In genomic region chr15:61228025-61228901, GRCh38 we compare ENCODE assay signal across 9 cellular contexts. TPM values are rescaled to one million over a fixed set of nuclear protein-coding genes. Genes with fewer than 3 reads are reported as not detected.
A peak's percentile ranks its signal among the peaks of the same experiment; 100 is the strongest.
DNase-seq lines count a peak whose midpoint lies in the region; ATAC-seq, FAIRE-seq and TF ChIP-seq lines count a peak whose summit lies in the region.
"Had no signal": no experiment of that assay in that cellular context is flagged by ENCODE, and none has a peak within 500 bp of the region (broad histone marks: within the 10 kb centered on the region; RNA-seq: fewer than 3 reads in every experiment).

No MANE protein-coding gene starts in this region.

- no peak overlapping the region for H3K27ac Mint-ChIP-seq in IgD-negative memory B cell
- no peak overlapping the region for H3K27ac Mint-ChIP-seq in central memory CD8-positive, alpha-beta T cell (ENCODE audit: low read depth)
- H3K27ac Mint-ChIP-seq: naive B cell had no signal

- peaks cover 69% of the 10 kb centered on the region for H3K27me3 ChIP-seq in BLaER1
- H3K27me3 ChIP-seq in tibial nerve, result no peaks in the 10 kb centered on the region

- TF ChIP-seq EP300 in tibial nerve (IDR thresholded peaks at IDR 0.05), result no peak

- TF ChIP-seq POLR2A in tibial nerve (IDR thresholded peaks at IDR 0.05) (no peak), H54 (IDR thresholded peaks at IDR 0.05; ENCODE audit: low read depth, low read length) (no peak)

- peaks cover 31% of the 10 kb centered on the region for H3K27me3 Mint-ChIP-seq in IgD-negative memory B cell
- peaks cover 61% of the 10 kb centered on the region for H3K27me3 Mint-ChIP-seq in central memory CD8-positive, alpha-beta T cell

- peaks cover 0 to 6% (median 4%) of the 10 kb centered on the region in 3 donors for H3K4me1 Mint-ChIP-seq in IgD-negative memory B cell
- H3K4me1 Mint-ChIP-seq in central memory CD8-positive, alpha-beta T cell, result no peaks in the 10 kb centered on the region

- no peak overlapping the region for H3K9ac ChIP-seq in BLaER1

- H3K9me3 ChIP-seq in BLaER1 (peaks cover 11% of the 10 kb centered on the region; the same call in 1 of the 2 replicates), tibial nerve (no peaks in the 10 kb centered on the region)

- no peak for DNase-seq in central memory CD8-positive, alpha-beta T cell (ENCODE audit: low spot score in 2 of 2)
- DNase-seq in left lobe of liver (ENCODE audit: low spot score) (peak; percentile 49), tibial nerve (ENCODE audit: low spot score in 2 of 2) (peak in 1 of 2 donors; percentile 6), H54 (ENCODE audit: insufficient read length, low spot score) (no peak), NCI-H446 treated with DMSO at 0.1 percent for 48 hours (lab: John Stamatoyannopoulos, UW) (no peak), NCI-H2029 (lab: John Stamatoyannopoulos, UW) (no peak)
- DNase-seq: naive B cell had no signal

- H3K4me1 ChIP-seq in BLaER1 (peaks cover 4% of the 10 kb centered on the region; the same call in 1 of the 2 replicates), tibial nerve (peaks cover 0 to 30% (median 6%) of the 10 kb centered on the region in 4 donors)

- ATAC-seq in central memory CD8-positive, alpha-beta T cell (replicated peaks; ENCODE audit: extremely low read depth, poor library complexity, severe bottlenecking), result no peak
- ATAC-seq in left lobe of liver, result peak; percentile 46

- WGBS in tibial nerve, 2 donors, result 1% methylated on average over 45 to 51 of the region's 63 CpGs

- no peaks in the 10 kb centered on the region for H3K36me3 ChIP-seq in BLaER1
- H3K36me3 ChIP-seq in tibial nerve, result no peaks in the 10 kb centered on the region

- peak overlapping the region in 3 of 4 donors; percentile 27 to 52 (median 38) for H3K4me3 Mint-ChIP-seq in IgD-negative memory B cell
- peak overlapping the region; percentile 48 for H3K4me3 Mint-ChIP-seq in central memory CD8-positive, alpha-beta T cell

- no peak for FAIRE-seq in H54 (lab: Jason Lieb, UNC)

- H3K27ac ChIP-seq in BLaER1 (no peak overlapping the region), tibial nerve (peak overlapping the region in 1 of 4 donors; percentile 48)

- H4K20me1 ChIP-seq in BLaER1, result no peaks in the 10 kb centered on the region; the same call in 1 of the 2 replicates

- TF ChIP-seq CTCF in tibial nerve (IDR thresholded peaks at IDR 0.05), result no peak

- H3K4me3 ChIP-seq in BLaER1 (peak overlapping the region; percentile 52), tibial nerve (peak overlapping the region; percentile 47 to 73 (median 58))

- no peaks in the 10 kb centered on the region for H3K36me3 Mint-ChIP-seq in IgD-negative memory B cell
- H3K36me3 Mint-ChIP-seq in central memory CD8-positive, alpha-beta T cell (ENCODE audit: insufficient read depth), result peaks cover 1% of the 10 kb centered on the region
- H3K36me3 Mint-ChIP-seq: naive B cell had no signal

- peaks cover 0 to 2% (median 0%) of the 10 kb centered on the region in 3 donors for H3K9me3 Mint-ChIP-seq in IgD-negative memory B cell
- no peaks in the 10 kb centered on the region for H3K9me3 Mint-ChIP-seq in central memory CD8-positive, alpha-beta T cell

- peak overlapping the region; percentile 72 for H3K4me2 ChIP-seq in BLaER1

RNA-seq across cellular contexts. Expression of gene RORA, which starts 0.8 kb away (rescaled TPM):
- polyA plus RNA-seq in IgD-negative memory B cell, result 7.1 TPM
- 51.7 TPM for total RNA-seq in left lobe of liver
- 10 to 100 TPM; 21.0 to 37.0 (median 23.0) TPM for total RNA-seq in tibial nerve
